In the genomic region with DNA sequence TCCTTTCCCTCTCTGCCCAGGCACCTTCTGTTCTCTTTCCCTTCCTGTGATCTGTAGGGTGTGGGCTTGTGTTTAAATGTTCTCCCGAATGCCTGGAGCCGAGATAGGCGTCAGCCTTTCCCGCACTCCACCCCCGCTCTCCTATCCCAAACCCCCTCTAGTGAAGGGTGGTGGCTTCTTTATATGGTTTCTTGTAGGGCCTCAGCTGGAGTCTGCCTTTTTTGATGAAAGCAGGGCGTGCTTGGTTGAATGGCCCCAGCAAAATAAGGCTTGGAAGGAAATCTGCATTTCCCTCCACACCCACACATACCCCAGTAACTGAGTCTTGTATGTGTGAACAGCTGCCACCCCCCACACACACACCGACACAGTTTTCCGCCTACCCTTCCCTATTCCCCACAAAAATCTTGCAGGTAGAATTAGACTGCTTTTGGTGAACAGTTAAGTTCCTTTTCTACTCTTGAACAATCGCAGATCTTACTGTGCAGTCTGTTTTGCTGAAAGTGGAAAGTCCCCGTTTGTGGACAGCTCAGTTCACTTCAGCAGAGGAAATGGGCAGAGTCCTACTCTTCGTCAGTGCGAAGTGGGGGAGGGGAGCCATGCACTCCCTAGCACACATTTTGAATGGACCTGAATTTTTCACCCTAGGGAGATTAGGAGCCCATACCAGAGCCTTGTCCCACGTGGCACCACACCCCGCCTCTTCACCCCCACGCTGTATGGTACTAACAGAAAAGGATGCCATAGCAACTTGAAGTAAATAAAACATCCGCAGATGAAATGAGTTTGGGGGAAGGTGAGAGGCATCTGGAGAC, we compare ENCODE assay signal across 8 cellular contexts. TPM values are rescaled to one million over a fixed set of nuclear protein-coding genes. Genes with fewer than 3 reads are reported as not detected.
DNase-seq lines count a peak whose midpoint lies in the region; ATAC-seq and TF ChIP-seq lines count a peak whose summit lies in the region.

No MANE protein-coding gene starts in this region.

- peak overlapping the region; percentile 80 for H3K27ac ChIP-seq in PC-9
- H3K27ac ChIP-seq in stomach smooth muscle (ENCODE audit: low read length): peak overlapping the region; percentile 97

- POLR2A ChIA-PET in PC-9 (lab: Charles Lee; ENCODE audit: unreplicated experiment): interaction anchor here (0.6 to 0.7 kb wide), 2 partner anchors 11 to 31 kb away, joined by 3 read pairs; no protein-coding TSS in a partner anchor

- H3K27ac Mint-ChIP-seq in activated T-cell treated with anti-CD3 and anti-CD28 coated beads, Interleukin-2, amount 50 U/mL, for 72 hours: peak overlapping the region; percentile 99

- H3F3A ChIP-seq in PC-9 (ENCODE audit: insufficient read depth, low read depth): peaks cover 77% of the 10 kb centered on the region

- no peak for TF ChIP-seq CTCF in PC-9 (conservative IDR thresholded peaks at IDR 0.05)

- no peak overlapping the region for H2AFZ ChIP-seq in PC-9
- H2AFZ ChIP-seq in neuron (ENCODE audit: low read depth, low read length): no peak overlapping the region

- peaks cover 22% of the 10 kb centered on the region for H4K20me1 ChIP-seq in PC-9 (ENCODE audit: insufficient read depth)

- intact Hi-C loops in PC-9 (cut with micrococcal nuclease; ENCODE audit: unreplicated experiment): loop anchor here (5.0 to 10.0 kb wide), 4 partner anchors 118 to 342 kb away; a partner anchor contains a TSS

- H3K27me3 Mint-ChIP-seq in activated T-cell treated with anti-CD3 and anti-CD28 coated beads, Interleukin-2, amount 50 U/mL, for 72 hours (ENCODE audit: low read depth): no peaks in the 10 kb centered on the region

- H3K36me3 Mint-ChIP-seq in activated T-cell treated with anti-CD3 and anti-CD28 coated beads, Interleukin-2, amount 50 U/mL, for 72 hours (ENCODE audit: insufficient read depth in 2 of 2): peaks cover 28 to 42% of the 10 kb centered on the region in 2 donors

- no peaks in the 10 kb centered on the region for H3K9me2 ChIP-seq in PC-9 (ENCODE audit: insufficient read depth)

- peaks cover 51% of the 10 kb centered on the region for H3K4me1 Mint-ChIP-seq in activated T-cell treated with anti-CD3 and anti-CD28 coated beads, Interleukin-2, amount 50 U/mL, for 72 hours (ENCODE audit: low read depth)

- no peaks in the 10 kb centered on the region for H3K9me3 Mint-ChIP-seq in activated T-cell treated with anti-CD3 and anti-CD28 coated beads, Interleukin-2, amount 50 U/mL, for 72 hours

- H3K27me3 ChIP-seq in PC-9 (ENCODE audit: insufficient read depth, low read depth) (no peaks in the 10 kb centered on the region), neuron (ENCODE audit: insufficient read depth, low read length) (no peaks in the 10 kb centered on the region), stomach smooth muscle (ENCODE audit: control insufficient read depth in 1 of 2, insufficient read depth in 2 of 2, low read length in 2 of 2) (no peaks in the 10 kb centered on the region)

- H3K4me2 ChIP-seq in PC-9: peak overlapping the region; percentile 92

- BruUV-seq in PC-9 (replicated peaks; lab: Mats Ljungman, UMichigan): TSS peak; percentile 91

- peaks cover 71% of the 10 kb centered on the region for H3K79me2 ChIP-seq in PC-9 (ENCODE audit: low read depth)

- peak overlapping the region; percentile 98 to 100 for H3K9ac ChIP-seq in stomach smooth muscle (ENCODE audit: low read length in 2 of 2)

- H3K4me3 ChIP-seq in PC-9 (peak overlapping the region; percentile 82), neuron (ENCODE audit: low read length) (peak overlapping the region; percentile 69), stomach smooth muscle (ENCODE audit: low read length in 2 of 2) (peak overlapping the region; percentile 96 to 99)

- DNase-seq in EL (peak; percentile 81), PC-9 (peak; percentile 80 to 87), fibroblast of peridontal ligament (ENCODE audit: extremely low read depth) (peak; percentile 72), NCI-H1092 treated with DMSO at 0.1 percent for 48 hours (lab: John Stamatoyannopoulos, UW) (no peak)
- peak; percentile 84 to 89 for DNase-seq in activated T-cell treated with anti-CD3 and anti-CD28 coated beads, Interleukin-2, amount 50 U/mL, for 72 hours

- CTCF ChIA-PET in PC-9 (lab: Charles Lee): no interaction called here

- H3K36me3 ChIP-seq in PC-9 (ENCODE audit: low read depth) (peaks cover 30% of the 10 kb centered on the region), neuron (ENCODE audit: insufficient read depth, low read length) (peaks cover 26% of the 10 kb centered on the region), stomach smooth muscle (ENCODE audit: control insufficient read depth in 2 of 2, insufficient read depth in 2 of 2, low read length in 2 of 2) (peaks cover 19 to 24% of the 10 kb centered on the region in 2 donors)

- H3K4me1 ChIP-seq in PC-9 (replicated peaks; ENCODE audit: insufficient read depth) (peaks cover 62% of the 10 kb centered on the region), neuron (ENCODE audit: insufficient read depth, low read length) (peaks cover 38% of the 10 kb centered on the region), stomach smooth muscle (ENCODE audit: control insufficient read depth, insufficient read depth, low read length) (peaks cover 35% of the 10 kb centered on the region)

- peak overlapping the region; percentile 94 to 100 for H3K4me3 Mint-ChIP-seq in activated T-cell treated with anti-CD3 and anti-CD28 coated beads, Interleukin-2, amount 50 U/mL, for 72 hours

- peak; percentile 33 for ATAC-seq in HG03280 (IDR thresholded peaks at IDR 0.05; ENCODE audit: unreplicated experiment)
- peak; percentile 58 to 60 for ATAC-seq in activated T-cell treated with anti-CD3 and anti-CD28 coated beads, Interleukin-2, amount 50 U/mL, for 72 hours (replicated peaks in 1 of 2)

- H3K9me3 ChIP-seq in PC-9 (ENCODE audit: insufficient read depth, low read depth): no peaks in the 10 kb centered on the region
- H3K9me3 ChIP-seq in neuron (ENCODE audit: low read length): no peaks in the 10 kb centered on the region
- no peaks in the 10 kb centered on the region for H3K9me3 ChIP-seq in stomach smooth muscle (ENCODE audit: control insufficient read depth in 2 of 2, low read length in 2 of 2)

RNA-seq across cellular contexts. Expression of a gene that starts 25.5 kb away (rescaled TPM):
- 76.7 and 102 TPM in 2 replicates for total RNA-seq in PC-9 (2021)
- 100 to 1,000 TPM; 379 to 422 TPM for total RNA-seq in activated T-cell treated with anti-CD3 and anti-CD28 coated beads, Interleukin-2, amount 50 U/mL, for 72 hours

RNA-seq across cellular contexts. Expression of a gene that starts 48.3 kb away (rescaled TPM):
- 79.6 and 93.2 TPM in 2 replicates for total RNA-seq in PC-9 (2021)
- total RNA-seq in activated T-cell treated with anti-CD3 and anti-CD28 coated beads, Interleukin-2, amount 50 U/mL, for 72 hours: 10 to 100 TPM; 78.5 to 90.9 TPM
